Comparison of ENCODE assay signal across 26 cellular contexts in genomic region chr5:84790406-84790805, GRCh38.
"Had no signal": no experiment of that assay in that cellular context is flagged by ENCODE, and none has a peak within 500 bp of the region (broad histone marks: within the 10 kb centered on the region; RNA-seq: fewer than 3 reads in every experiment).

No MANE protein-coding gene starts in this region.

- H3K9me3 ChIP-seq: colonic mucosa, esophagus muscularis mucosa, gastrocnemius medialis, lower lobe of right lung, mucosa of descending colon had no signal

- H3K4me1 ChIP-seq: colonic mucosa, esophagus muscularis mucosa, gastrocnemius medialis, lower lobe of right lung had no signal

- H3K4me3 Mint-ChIP-seq: immature natural killer cell; mesothelial cell of epicardium; naive B cell; naive thymus-derived CD8-positive, alpha-beta T cell had no signal

- H3K36me3 ChIP-seq: colonic mucosa, esophagus muscularis mucosa, gastrocnemius medialis, left lung, lower lobe of right lung had no signal

- H3K4me1 Mint-ChIP-seq: immature natural killer cell; mesothelial cell of epicardium; naive B cell; naive thymus-derived CD8-positive, alpha-beta T cell had no signal

- H3K27me3 Mint-ChIP-seq: naive B cell; naive thymus-derived CD8-positive, alpha-beta T cell had no signal

- ATAC-seq: gastrocnemius medialis; left cardiac atrium; mucosa of descending colon; naive thymus-derived CD8-positive, alpha-beta T cell had no signal

- H3K79me2 ChIP-seq: hepatocyte had no signal

- H3K4me3 ChIP-seq: colonic mucosa, dorsolateral prefrontal cortex, esophagus muscularis mucosa, gastrocnemius medialis, hepatocyte, left lung, lower lobe of right lung, mucosa of descending colon had no signal

- H3K27ac ChIP-seq: colonic mucosa, esophagus muscularis mucosa, gastrocnemius medialis, hepatocyte, lower lobe of right lung had no signal

- H3K27me3 ChIP-seq: colonic mucosa, dorsolateral prefrontal cortex, esophagus muscularis mucosa, gastrocnemius medialis, hepatocyte, left lung had no signal

- FAIRE-seq: endothelial cell of umbilical vein had no signal

- DNase-seq: colonic mucosa; cortex of kidney; dermis blood vessel endothelial cell; dorsolateral prefrontal cortex; effector CD4-positive, alpha-beta T cell; effector memory CD4-positive, alpha-beta T cell; foreskin fibroblast; foreskin melanocyte; gastrocnemius medialis; glutamatergic neuron; head of caudate nucleus; hypothalamus; immature natural killer cell; islet precursor cell; left cardiac atrium; left lung; left ventricle myocardium superior; lower lobe of right lung; mesenchymal stem cell; mucosa of descending colon; naive B cell; naive thymus-derived CD8-positive, alpha-beta T cell had no signal

- H3K27ac Mint-ChIP-seq: immature natural killer cell; mesothelial cell of epicardium; naive B cell; naive thymus-derived CD8-positive, alpha-beta T cell had no signal

- H3K36me3 Mint-ChIP-seq: mesothelial cell of epicardium; naive B cell; naive thymus-derived CD8-positive, alpha-beta T cell had no signal

- H3K4me2 ChIP-seq: hepatocyte had no signal

- H2AFZ ChIP-seq: hepatocyte had no signal
